8 cellular contexts compared by ENCODE assay signal in genomic region chr1:150151291-150152181, GRCh38. TPM values are rescaled to one million over a fixed set of nuclear protein-coding genes. Genes with fewer than 3 reads are reported as not detected.
DNase-seq lines count a peak whose midpoint lies in the region; ATAC-seq lines count a peak whose summit lies in the region.

No MANE protein-coding gene starts in this region.

- H3K4me3 ChIP-seq in naive thymus-derived CD4-positive, alpha-beta T cell (ENCODE audit: low read length) = peak overlapping the region; percentile 89
- peak overlapping the region; percentile 94 for H3K4me3 ChIP-seq in thymus (ENCODE audit: low read length)

- H3K27ac Mint-ChIP-seq in naive thymus-derived CD4-positive, alpha-beta T cell = peak overlapping the region; percentile 87 to 99 (median 97)

- peaks cover 0 to 25% (median 0%) of the 10 kb centered on the region in 5 donors for H3K27me3 Mint-ChIP-seq in naive thymus-derived CD4-positive, alpha-beta T cell

- no peaks in the 10 kb centered on the region for H3K9me3 ChIP-seq in naive thymus-derived CD4-positive, alpha-beta T cell (ENCODE audit: control insufficient read depth in 2 of 3, low read length in 3 of 3)
- no peaks in the 10 kb centered on the region for H3K9me3 ChIP-seq in thymus (ENCODE audit: control insufficient read depth)

- intact Hi-C loops in naive thymus-derived CD4-positive, alpha-beta T cell (cut with micrococcal nuclease) = loop anchor here (1.0 to 2.0 kb wide), 5 partner anchors 13 to 213 kb away; partner anchors contain the start of gene RPRD2 (in 1 of the 2)

- H3K4me1 Mint-ChIP-seq in naive thymus-derived CD4-positive, alpha-beta T cell = peaks cover 40 to 83% (median 76%) of the 10 kb centered on the region in 7 donors

- ATAC-seq in GM21423 (IDR thresholded peaks at IDR 0.05; ENCODE audit: unreplicated experiment) (peak; percentile 37), HG03342 (IDR thresholded peaks at IDR 0.05; ENCODE audit: unreplicated experiment) (no peak)
- ATAC-seq in naive thymus-derived CD4-positive, alpha-beta T cell = peak; percentile 63

- CTCF ChIA-PET in naive thymus-derived CD4-positive, alpha-beta T cell (lab: Charles Lee) = interaction anchor here (0.6 to 3.0 kb wide), 5 partner anchors 10 to 78 kb away, joined by 3 to 15 read pairs (median 4); no protein-coding TSS in a partner anchor

- H3K36me3 ChIP-seq in naive thymus-derived CD4-positive, alpha-beta T cell (ENCODE audit: control insufficient read depth in 2 of 3, insufficient read depth in 3 of 3, low read length in 3 of 3) = peaks cover 0 to 31% (median 5%) of the 10 kb centered on the region in 3 experiments
- H3K36me3 ChIP-seq in thymus (ENCODE audit: control insufficient read depth, insufficient read depth) = peaks cover 24% of the 10 kb centered on the region

- H3K4me1 ChIP-seq in naive thymus-derived CD4-positive, alpha-beta T cell (ENCODE audit: control insufficient read depth in 2 of 2, insufficient read depth in 2 of 2, low read length in 2 of 2) = peaks cover 21 to 32% of the 10 kb centered on the region in 2 donors
- H3K4me1 ChIP-seq in thymus (ENCODE audit: control insufficient read depth, insufficient read depth, low read length) = peaks cover 14% of the 10 kb centered on the region

- H3K4me3 Mint-ChIP-seq in naive thymus-derived CD4-positive, alpha-beta T cell = peak overlapping the region; percentile 87 to 99 (median 96)

- no peaks in the 10 kb centered on the region for H3K27me3 ChIP-seq in naive thymus-derived CD4-positive, alpha-beta T cell (ENCODE audit: control insufficient read depth in 2 of 2, insufficient read depth in 2 of 2, low read length in 2 of 2)
- no peaks in the 10 kb centered on the region for H3K27me3 ChIP-seq in thymus (ENCODE audit: control insufficient read depth, insufficient read depth)

- peak overlapping the region; percentile 77 for H3K27ac ChIP-seq in naive thymus-derived CD4-positive, alpha-beta T cell (ENCODE audit: low read depth, low read length)
- peak overlapping the region; percentile 91 for H3K27ac ChIP-seq in thymus (ENCODE audit: low read depth)

- WGBS in thymus = 9% methylated on average over 15 of the region's 15 CpGs

- peaks cover 0 to 2% (median 0%) of the 10 kb centered on the region in 11 donors for H3K9me3 Mint-ChIP-seq in naive thymus-derived CD4-positive, alpha-beta T cell

- H3K36me3 Mint-ChIP-seq in naive thymus-derived CD4-positive, alpha-beta T cell = peaks cover 0 to 45% (median 28%) of the 10 kb centered on the region in 5 donors

- peak; percentile 65 for DNase-seq in activated CD4-positive, CD25-positive, alpha-beta regulatory T cell treated with anti-CD3 and anti-CD28 coated beads, Interleukin-2, amount 50 U/mL, for 72 hours
- DNase-seq in dermis blood vessel endothelial cell = peak; percentile 57
- DNase-seq in naive thymus-derived CD4-positive, alpha-beta T cell = peak in 8 of 9 donors; percentile 41 to 79 (median 73)
- DNase-seq in ecto neural progenitor cell (ENCODE audit: low spot score) = no peak
- DNase-seq in A172 (ENCODE audit: low spot score) = no peak

- POLR2A ChIA-PET in naive thymus-derived CD4-positive, alpha-beta T cell (lab: Charles Lee) = interaction anchor here (0.6 to 6.4 kb wide), 19 partner anchors 11 to 967 kb away, joined by 3 to 82 read pairs (median 5); partner anchors contain the start of genes ANP32E, CIART, CTXND2 and OTUD7B

RNA-seq across cellular contexts. Expression of gene PLEKHO1, which starts 1.8 kb away (rescaled TPM):
- 31.0 and 65.9 TPM in 2 replicates for total RNA-seq in dermis blood vessel endothelial cell
- total RNA-seq in naive thymus-derived CD4-positive, alpha-beta T cell = 100 to 1,000 TPM in 2 of 5 experiments, 10 to 100 TPM in 3; 64.9 to 111 (median 94.1) TPM
- 10 to 100 TPM; 33.4 to 33.7 TPM for polyA plus RNA-seq in naive thymus-derived CD4-positive, alpha-beta T cell
- 119 TPM for polyA plus RNA-seq in thymus
- 69.1 and 82.9 TPM in 2 replicates for total RNA-seq in A172 (2014; rRNA removed; shearing (Covaris generic))

Comparison
In these comparisons a context has a peak if more than half of its experiments do, and no peak if none do; other contexts are left out.
1. DNase-seq: peak in activated CD4-positive, CD25-positive, alpha-beta regulatory T cell treated with anti-CD3 and anti-CD28 coated beads, Interleukin-2, amount 50 U/mL, for 72 hours (single experiment), dermis blood vessel endothelial cell (single experiment) and naive thymus-derived CD4-positive, alpha-beta T cell (8 of 9); none in ecto neural progenitor cell (single experiment) and A172 (single experiment).